ENCODE assay signal across 8 cellular contexts in genomic region chr13:48235100-48235813, GRCh38. TPM values are rescaled to one million over a fixed set of nuclear protein-coding genes. Genes with fewer than 3 reads are reported as not detected.
DNase-seq lines count a peak whose midpoint lies in the region; ATAC-seq, FAIRE-seq and TF ChIP-seq lines count a peak whose summit lies in the region.

No MANE protein-coding gene starts in this region.

- H3K36me3 Mint-ChIP-seq in activated CD8-positive, alpha-beta T cell treated with anti-CD3 and anti-CD28 coated beads for 36 hours (ENCODE audit: low read depth): peaks cover under 1% of the 10 kb centered on the region

- peak overlapping the region; percentile 88 for H3K4me3 Mint-ChIP-seq in activated CD8-positive, alpha-beta T cell treated with anti-CD3 and anti-CD28 coated beads for 36 hours

- peak; percentile 69 for DNase-seq in CD1c-positive myeloid dendritic cell (ENCODE audit: extremely low spot score)
- DNase-seq in activated CD8-positive, alpha-beta T cell treated with anti-CD3 and anti-CD28 coated beads for 36 hours: no peak
- peak in 4 of 6 donors; percentile 26 to 50 (median 28) for DNase-seq in pancreas
- DNase-seq in Kasumi-1 (lab: John Stamatoyannopoulos, UW): no peak
- no peak for DNase-seq in activated gamma-delta T cell treated with Interleukin-2 at 50 U/mL for 16 hours

- WGBS in gastroesophageal sphincter (ENCODE audit: low coverage in 1 of 2), 2 donors: 7 to 12% methylated on average over 7 to 9 of the region's 9 CpGs
- 1 to 2% methylated on average over 9 of the region's 9 CpGs for WGBS in pancreas, 2 donors

- H3K4me1 Mint-ChIP-seq in activated CD8-positive, alpha-beta T cell treated with anti-CD3 and anti-CD28 coated beads for 36 hours (ENCODE audit: low read depth): peaks cover 59% of the 10 kb centered on the region

- no peak for TF ChIP-seq EP300 in gastroesophageal sphincter (IDR thresholded peaks at IDR 0.05)

- H3K27me3 Mint-ChIP-seq in activated CD8-positive, alpha-beta T cell treated with anti-CD3 and anti-CD28 coated beads for 36 hours: no peaks in the 10 kb centered on the region

- ATAC-seq in GM18867 (IDR thresholded peaks at IDR 0.05; ENCODE audit: unreplicated experiment) (peak; percentile 41), HG03571 (IDR thresholded peaks at IDR 0.05; ENCODE audit: unreplicated experiment) (peak; percentile 35), gastroesophageal sphincter (no peak), pancreas (peak in 3 of 4 donors; percentile 35 to 61 (median 48))
- peak; percentile 37 for ATAC-seq in activated CD8-positive, alpha-beta T cell treated with anti-CD3 and anti-CD28 coated beads for 36 hours

- TF ChIP-seq CTCF in activated CD8-positive, alpha-beta T cell treated with anti-CD3 and anti-CD28 coated beads for 36 hours (IDR thresholded peaks at IDR 0.05): no peak
- TF ChIP-seq CTCF in gastroesophageal sphincter (IDR thresholded peaks at IDR 0.05) (no peak), pancreas (IDR thresholded peaks at IDR 0.05) (no peak)

- FAIRE-seq in pancreas (lab: Jason Lieb, UNC): peak; percentile 9

- intact Hi-C loops in activated CD8-positive, alpha-beta T cell treated with anti-CD3 and anti-CD28 coated beads for 36 hours (cut with micrococcal nuclease): loop anchor here (5.0 to 10.0 kb wide), 3 partner anchors 67 to 270 kb away; partner anchors contain the start of gene RB1
- intact Hi-C loops in pancreas (cut with DNase I): no loop called here

- H3K4me1 ChIP-seq in gastroesophageal sphincter: peaks cover 0 to 64% (median 5%) of the 10 kb centered on the region in 3 donors
- peaks cover 0 to 32% (median 32%) of the 10 kb centered on the region in 3 donors for H3K4me1 ChIP-seq in pancreas

- no peaks in the 10 kb centered on the region for H3K27me3 ChIP-seq in gastroesophageal sphincter
- H3K27me3 ChIP-seq in pancreas: no peaks in the 10 kb centered on the region

- H3K36me3 ChIP-seq in gastroesophageal sphincter (peaks cover 0 to 8% of the 10 kb centered on the region in 2 donors), pancreas (no peaks in the 10 kb centered on the region)

- H3K9me3 ChIP-seq in gastroesophageal sphincter (no peaks in the 10 kb centered on the region), pancreas (no peaks in the 10 kb centered on the region)

- H3K27ac ChIP-seq in gastroesophageal sphincter: peak overlapping the region; percentile 94 to 99 (median 96)
- H3K27ac ChIP-seq in pancreas: peak overlapping the region; percentile 28 to 100 (median 99)

- TF ChIP-seq POLR2A in gastroesophageal sphincter (IDR thresholded peaks at IDR 0.05): peak in 1 of 2 donors; percentile 36

- CTCF ChIA-PET in activated CD8-positive, alpha-beta T cell treated with anti-CD3 and anti-CD28 coated beads for 36 hours (lab: Charles Lee): interaction anchor here (0.7 to 2.2 kb wide), 11 partner anchors 11 to 295 kb away, joined by 3 to 18 read pairs (median 4); partner anchors contain the start of gene MED4

- POLR2A ChIA-PET in activated CD8-positive, alpha-beta T cell treated with anti-CD3 and anti-CD28 coated beads for 36 hours (lab: Charles Lee): interaction anchor here (0.7 to 1.8 kb wide), 9 partner anchors 9 to 140 kb away, joined by 3 to 12 read pairs (median 3); partner anchors contain the start of gene MED4

- H3K4me3 ChIP-seq in gastroesophageal sphincter: peak overlapping the region; percentile 86 to 91
- H3K4me3 ChIP-seq in pancreas: peak overlapping the region; percentile 98 to 99 (median 98)

- peak overlapping the region; percentile 69 for H3K27ac Mint-ChIP-seq in activated CD8-positive, alpha-beta T cell treated with anti-CD3 and anti-CD28 coated beads for 36 hours

- H3K9me3 Mint-ChIP-seq in activated CD8-positive, alpha-beta T cell treated with anti-CD3 and anti-CD28 coated beads for 36 hours: no peaks in the 10 kb centered on the region

RNA-seq across cellular contexts. Expression of gene ITM2B, which starts 2.3 kb away (rescaled TPM):
- 10 to 100 TPM; 85.5 to 91.2 TPM for total RNA-seq in activated CD8-positive, alpha-beta T cell treated with anti-CD3 and anti-CD28 coated beads for 36 hours
- total RNA-seq in gastroesophageal sphincter (100 to 1,000 TPM; 263 to 380 (median 300) TPM), pancreas (100 to 1,000 TPM; 138 to 361 (median 186) TPM)
- 100 to 1,000 TPM; 114 to 329 TPM for polyA plus RNA-seq in pancreas

Comparison
In these comparisons a context has a peak if more than half of its experiments do, and no peak if none do; other contexts are left out.
1. DNase-seq: peak in CD1c-positive myeloid dendritic cell (single experiment) and pancreas (4 of 6); none in activated CD8-positive, alpha-beta T cell treated with anti-CD3 and anti-CD28 coated beads for 36 hours (single experiment), Kasumi-1 (0 of 2) and activated gamma-delta T cell treated with Interleukin-2 at 50 U/mL for 16 hours (single experiment).